ENCODE assay signal across 18 cellular contexts in genomic region chr5:173594061-173594460, GRCh38. TPM values are rescaled to one million over a fixed set of nuclear protein-coding genes. Genes with fewer than 3 reads are reported as not detected.
A peak's percentile ranks its signal among the peaks of the same experiment; 100 is the strongest.
DNase-seq lines count a peak whose midpoint lies in the region; ATAC-seq, FAIRE-seq and TF ChIP-seq lines count a peak whose summit lies in the region.
"Had no signal": no experiment of that assay in that cellular context is flagged by ENCODE, and none has a peak within 500 bp of the region (broad histone marks: within the 10 kb centered on the region; RNA-seq: fewer than 3 reads in every experiment).

No MANE protein-coding gene starts in this region.

- no peak overlapping the region for H3K4me3 Mint-ChIP-seq in astrocyte (ENCODE audit: unreplicated experiment)
- H3K4me3 Mint-ChIP-seq in activated naive CD8-positive, alpha-beta T cell treated with anti-CD3 and anti-CD28 coated beads, Interleukin-2, amount 50 U/mL, for 24 hours = no peak overlapping the region
- H3K4me3 Mint-ChIP-seq in activated T-cell treated with anti-CD3 and anti-CD28 coated beads, Interleukin-2, amount 50 U/mL, for 4 hours = no peak overlapping the region
- H3K4me3 Mint-ChIP-seq: CD4-positive, CD25-positive, alpha-beta regulatory T cell had no signal

- DNase-seq in AG04450 (ENCODE audit: low read depth, low spot score) (no peak), ELR (ENCODE audit: low read depth) (peak; percentile 37), astrocyte (ENCODE audit: low read depth) (no peak), hepatic stellate cell (ENCODE audit: low spot score) (peak; percentile 61), NOMO-1 (lab: John Stamatoyannopoulos, UW; ENCODE audit: unreplicated experiment in 2 of 2) (no peak)
- DNase-seq in stimulated activated naive CD8-positive, alpha-beta T cell treated with anti-CD3 and anti-CD28 coated beads, Interleukin-15, Interleukin-2, amounts not matched to agents 100 U/mL and 50 U/mL, for 24 hours = no peak
- DNase-seq in activated naive CD8-positive, alpha-beta T cell treated with anti-CD3 and anti-CD28 coated beads, Interleukin-2, amount 50 U/mL, for 24 hours = no peak
- DNase-seq in activated T-cell treated with anti-CD3 and anti-CD28 coated beads, Interleukin-2, amount 50 U/mL, for 4 hours = no peak
- DNase-seq: CD4-positive, CD25-positive, alpha-beta regulatory T cell; DMS 273 treated with DMSO at 0.1 percent for 48 hours; GDM1 had no signal

- no peaks in the 10 kb centered on the region for H3K27me3 Mint-ChIP-seq in astrocyte (ENCODE audit: low read depth, unreplicated experiment)
- no peaks in the 10 kb centered on the region for H3K27me3 Mint-ChIP-seq in activated naive CD8-positive, alpha-beta T cell treated with anti-CD3 and anti-CD28 coated beads, Interleukin-2, amount 50 U/mL, for 24 hours
- H3K27me3 Mint-ChIP-seq in activated T-cell treated with anti-CD3 and anti-CD28 coated beads, Interleukin-2, amount 50 U/mL, for 4 hours (ENCODE audit: low read depth) = no peaks in the 10 kb centered on the region
- H3K27me3 Mint-ChIP-seq: CD4-positive, CD25-positive, alpha-beta regulatory T cell had no signal

- POLR2A ChIA-PET in AG04450 (lab: Yijun Ruan, JAX) = no interaction called here

- H4K20me1 ChIP-seq in astrocyte (ENCODE audit: insufficient read depth, low read length) = no peaks in the 10 kb centered on the region

- H3K36me3 ChIP-seq in astrocyte (ENCODE audit: insufficient read depth, low read length) = no peaks in the 10 kb centered on the region
- H3K36me3 ChIP-seq: HAP-1 had no signal

- H3K27ac Mint-ChIP-seq in astrocyte (ENCODE audit: unreplicated experiment) = no peak overlapping the region
- no peak overlapping the region for H3K27ac Mint-ChIP-seq in activated naive CD8-positive, alpha-beta T cell treated with anti-CD3 and anti-CD28 coated beads, Interleukin-2, amount 50 U/mL, for 24 hours
- H3K27ac Mint-ChIP-seq: CD4-positive, CD25-positive, alpha-beta regulatory T cell had no signal

- no peaks in the 10 kb centered on the region for H3K4me1 Mint-ChIP-seq in astrocyte (ENCODE audit: low read depth, unreplicated experiment)
- H3K4me1 Mint-ChIP-seq in activated naive CD8-positive, alpha-beta T cell treated with anti-CD3 and anti-CD28 coated beads, Interleukin-2, amount 50 U/mL, for 24 hours = no peaks in the 10 kb centered on the region
- H3K4me1 Mint-ChIP-seq in activated T-cell treated with anti-CD3 and anti-CD28 coated beads, Interleukin-2, amount 50 U/mL, for 4 hours (ENCODE audit: low read depth) = no peaks in the 10 kb centered on the region

- H2AFZ ChIP-seq in astrocyte (ENCODE audit: low read depth, low read length) = no peak overlapping the region

- peaks cover 23% of the 10 kb centered on the region for H3K9me3 Mint-ChIP-seq in astrocyte (ENCODE audit: unreplicated experiment)
- H3K9me3 Mint-ChIP-seq in activated naive CD8-positive, alpha-beta T cell treated with anti-CD3 and anti-CD28 coated beads, Interleukin-2, amount 50 U/mL, for 24 hours = peaks cover 42% of the 10 kb centered on the region
- H3K9me3 Mint-ChIP-seq in activated T-cell treated with anti-CD3 and anti-CD28 coated beads, Interleukin-2, amount 50 U/mL, for 4 hours = peaks cover 46% of the 10 kb centered on the region

- no peak overlapping the region for H3K9ac ChIP-seq in astrocyte (ENCODE audit: low read length)
- H3K9ac ChIP-seq: BLaER1 treated with 17β-estradiol and CSF1 and Interleukin-3, amounts not matched to agents 10 nM and 100 nM had no signal

- ATAC-seq in stimulated activated naive CD8-positive, alpha-beta T cell treated with anti-CD3 and anti-CD28 coated beads, Interleukin-15, Interleukin-2, amounts not matched to agents 100 U/mL and 50 U/mL, for 24 hours = no peak
- ATAC-seq in activated naive CD8-positive, alpha-beta T cell treated with anti-CD3 and anti-CD28 coated beads, Interleukin-2, amount 50 U/mL, for 24 hours = no peak
- ATAC-seq in activated T-cell treated with anti-CD3 and anti-CD28 coated beads, Interleukin-2, amount 50 U/mL, for 4 hours = no peak

- H3K79me2 ChIP-seq in astrocyte (ENCODE audit: insufficient read depth, low read length) = no peaks in the 10 kb centered on the region

- no peak for FAIRE-seq in astrocyte (lab: Jason Lieb, UNC)
- FAIRE-seq: GM12892, GM19239, H1 had no signal

- peaks cover 2% of the 10 kb centered on the region for H3K27me3 ChIP-seq in AG04450 (ENCODE audit: control insufficient read depth, insufficient read depth, low read length)
- H3K27me3 ChIP-seq in astrocyte (ENCODE audit: insufficient read depth, low read length) = no peaks in the 10 kb centered on the region
- H3K27me3 ChIP-seq: BLaER1 treated with 17β-estradiol and CSF1 and Interleukin-3, amounts not matched to agents 10 nM and 100 nM had no signal

- H3K27ac ChIP-seq in AG04450 (ENCODE audit: low read depth, low read length) (peak overlapping the region; percentile 47), astrocyte (ENCODE audit: low read depth, low read length) (no peak overlapping the region)
- H3K27ac ChIP-seq: 22Rv1; BLaER1 treated with 17β-estradiol and CSF1 and Interleukin-3, amounts not matched to agents 10 nM and 100 nM; HL-60 had no signal

- TF ChIP-seq CTCF in AG04450 (IDR thresholded peaks at IDR 0.05; ENCODE audit: low read depth, low read length) (no peak), astrocyte (IDR thresholded peaks at IDR 0.05; ENCODE audit: insufficient read depth, low read depth, low read length) (no peak)

- peak overlapping the region; percentile 38 for H3K4me2 ChIP-seq in astrocyte (ENCODE audit: low read length)
- H3K4me2 ChIP-seq: BLaER1 treated with 17β-estradiol and CSF1 and Interleukin-3, amounts not matched to agents 10 nM and 100 nM had no signal

- H3K4me3 ChIP-seq in AG04450 (ENCODE audit: low read depth, low read length) = no peak overlapping the region
- H3K4me3 ChIP-seq in astrocyte (ENCODE audit: insufficient read depth, low read depth, low read length) = no peak overlapping the region
- H3K4me3 ChIP-seq: BLaER1 treated with 17β-estradiol and CSF1 and Interleukin-3, amounts not matched to agents 10 nM and 100 nM; HAP-1 had no signal

- CTCF ChIA-PET in AG04450 (lab: Charles Lee) = interaction anchor here (0.6 to 1.5 kb wide), 5 partner anchors 12 to 887 kb away, joined by 3 to 6 read pairs (median 4); no protein-coding TSS in a partner anchor

- peaks cover 28% of the 10 kb centered on the region for H3K36me3 Mint-ChIP-seq in astrocyte (ENCODE audit: low read depth, unreplicated experiment)
- H3K36me3 Mint-ChIP-seq in activated naive CD8-positive, alpha-beta T cell treated with anti-CD3 and anti-CD28 coated beads, Interleukin-2, amount 50 U/mL, for 24 hours (ENCODE audit: low read depth) = peaks cover 43% of the 10 kb centered on the region
- peaks cover 31% of the 10 kb centered on the region for H3K36me3 Mint-ChIP-seq in activated T-cell treated with anti-CD3 and anti-CD28 coated beads, Interleukin-2, amount 50 U/mL, for 4 hours (ENCODE audit: insufficient read depth)

- peaks cover 2% of the 10 kb centered on the region for H3K4me1 ChIP-seq in astrocyte (ENCODE audit: insufficient read depth, low read length)
- H3K4me1 ChIP-seq: HAP-1 had no signal

- H3K9me3 ChIP-seq in AG04450 (ENCODE audit: control insufficient read depth, insufficient read depth, low read length) (peaks cover 19% of the 10 kb centered on the region), astrocyte (ENCODE audit: insufficient read depth, low read depth, low read length) (peaks cover 17% of the 10 kb centered on the region)

RNA-seq across cellular contexts. Expression of gene BOD1, which starts 22.4 kb away (rescaled TPM):
- 81.7 and 96.7 TPM in 2 replicates for polyA plus RNA-seq in AG04450 (2011; rRNA removed)
- polyA minus RNA-seq in AG04450 (2011; rRNA and poly(A)+ RNA removed) = 57.5 and 70.5 TPM in 2 replicates
- 66.1 and 76.8 TPM in 2 replicates for total RNA-seq in astrocyte
- 10 to 100 TPM; 24.8 to 29.5 (median 26.8) TPM for total RNA-seq in activated T-cell treated with anti-CD3 and anti-CD28 coated beads, Interleukin-2, amount 50 U/mL, for 4 hours

Comparison
In these comparisons a context has a peak if more than half of its experiments do, and no peak if none do; other contexts are left out.
1. DNase-seq: peak in ELR (single experiment) and hepatic stellate cell (single experiment); none in AG04450 (single experiment), astrocyte (single experiment), stimulated activated naive CD8-positive, alpha-beta T cell treated with anti-CD3 and anti-CD28 coated beads, Interleukin-15, Interleukin-2, amounts not matched to agents 100 U/mL and 50 U/mL, for 24 hours (single experiment), activated naive CD8-positive, alpha-beta T cell treated with anti-CD3 and anti-CD28 coated beads, Interleukin-2, amount 50 U/mL, for 24 hours (single experiment), activated T-cell treated with anti-CD3 and anti-CD28 coated beads, Interleukin-2, amount 50 U/mL, for 4 hours (single experiment) and NOMO-1 (0 of 2).